Comparison of ENCODE assay signal across 23 cellular contexts in the genomic region with DNA sequence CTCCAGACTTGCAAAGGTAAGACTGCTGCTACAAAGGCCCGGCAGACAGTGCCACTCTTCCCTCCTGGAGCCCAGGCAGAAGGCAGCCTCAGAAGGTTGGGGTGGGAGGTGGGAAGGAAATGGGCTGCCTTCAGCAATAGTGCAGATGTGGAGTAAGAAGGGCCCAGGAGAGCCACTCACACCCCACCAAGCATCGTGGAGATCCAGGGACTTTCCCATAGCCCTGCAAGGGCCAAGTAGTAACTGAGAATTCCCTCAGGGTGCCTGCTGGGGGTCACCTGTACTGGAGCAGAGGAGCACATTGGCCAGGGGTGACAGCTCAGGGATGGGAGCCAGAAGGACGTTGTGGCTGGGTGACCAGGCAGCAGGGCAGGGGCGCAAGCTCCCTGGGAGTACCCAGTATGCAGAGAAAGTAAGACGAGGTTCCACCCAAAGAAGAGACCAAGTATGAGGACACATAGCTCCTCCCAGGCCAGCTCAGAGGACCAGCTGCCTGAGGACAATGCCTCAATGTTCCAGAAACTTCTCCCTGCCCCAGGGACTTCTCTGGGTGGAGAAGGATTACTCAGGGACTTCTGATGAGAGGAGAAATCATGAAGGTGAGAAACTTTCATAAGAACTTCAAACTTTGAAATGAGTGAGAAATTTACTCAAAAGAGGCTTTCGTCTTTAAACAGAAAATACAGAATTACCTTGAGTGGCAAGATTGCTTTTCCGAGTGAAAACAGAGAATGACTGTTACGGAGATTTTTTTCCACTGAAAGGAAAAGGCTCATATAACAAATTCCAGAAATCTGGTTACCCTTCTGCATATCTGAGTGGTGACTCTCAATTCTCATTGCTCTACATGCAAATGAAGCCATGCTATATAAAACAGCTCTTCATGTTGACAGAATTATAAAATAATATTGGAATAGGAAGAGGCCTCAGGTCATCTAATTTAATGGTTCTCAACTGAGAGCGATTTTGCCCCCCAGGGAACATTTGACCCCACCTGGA.
DNase-seq lines count a peak whose midpoint lies in the region; ATAC-seq and TF ChIP-seq lines count a peak whose summit lies in the region.
"Had no signal": no experiment of that assay in that cellular context is flagged by ENCODE, and none has a peak within 500 bp of the region (broad histone marks: within the 10 kb centered on the region; RNA-seq: fewer than 3 reads in every experiment).

No MANE protein-coding gene starts in this region.

- H3K4me3 ChIP-seq in brain microvascular endothelial cell (ENCODE audit: low read depth, low read length) (no peak overlapping the region), mesenchymal stem cell (ENCODE audit: insufficient read depth in 1 of 2, low read depth in 1 of 2, low read length in 2 of 2) (peak overlapping the region in 1 of 2 experiments; percentile 42), spleen (no peak overlapping the region)
- H3K4me3 ChIP-seq in naive thymus-derived CD4-positive, alpha-beta T cell (ENCODE audit: low read length): no peak overlapping the region
- H3K4me3 ChIP-seq: ascending aorta, skin epidermis had no signal

- peaks cover 0 to 3% (median 0%) of the 10 kb centered on the region in 7 donors for H3K4me1 Mint-ChIP-seq in naive thymus-derived CD4-positive, alpha-beta T cell
- H3K4me1 Mint-ChIP-seq: CD4-positive, alpha-beta memory T cell; natural killer cell had no signal

- no peak overlapping the region for H2AFZ ChIP-seq in mesenchymal stem cell (ENCODE audit: low read depth, low read length)

- H3K79me1 ChIP-seq in mesenchymal stem cell (replicated peaks; ENCODE audit: low read length, poor library complexity, severe bottlenecking): no peaks in the 10 kb centered on the region

- peaks cover 7% of the 10 kb centered on the region for H3K4me1 ChIP-seq in mesenchymal stem cell (ENCODE audit: control insufficient read depth, insufficient read depth, low read depth, low read length)
- no peaks in the 10 kb centered on the region for H3K4me1 ChIP-seq in spleen
- H3K4me1 ChIP-seq in naive thymus-derived CD4-positive, alpha-beta T cell (ENCODE audit: control insufficient read depth in 2 of 2, insufficient read depth in 2 of 2, low read length in 2 of 2): no peaks in the 10 kb centered on the region
- H3K4me1 ChIP-seq: ascending aorta had no signal

- TF ChIP-seq CTCF in brain microvascular endothelial cell (IDR thresholded peaks at IDR 0.05; ENCODE audit: low read depth, low read length, missing control alignments) (no peak), spleen (IDR thresholded peaks at IDR 0.05 in 8 of 11, conservative IDR thresholded peaks at IDR 0.05 in 3 of 11) (no peak)

- no peak overlapping the region for H3K4me2 ChIP-seq in mesenchymal stem cell (ENCODE audit: low read length, poor library complexity, severe bottlenecking)

- H3K14ac ChIP-seq in mesenchymal stem cell (ENCODE audit: low read length in 2 of 2): peak overlapping the region in 1 of 2 experiments; percentile 30

- peaks cover 0 to 3% (median 0%) of the 10 kb centered on the region in 5 donors for H3K27me3 Mint-ChIP-seq in naive thymus-derived CD4-positive, alpha-beta T cell
- H3K27me3 Mint-ChIP-seq: CD4-positive, alpha-beta memory T cell had no signal

- no peaks in the 10 kb centered on the region for H3K36me3 ChIP-seq in brain microvascular endothelial cell (replicated peaks)
- no peaks in the 10 kb centered on the region for H3K36me3 ChIP-seq in mesenchymal stem cell (ENCODE audit: control insufficient read depth in 1 of 2, insufficient read depth in 2 of 2, low read depth in 1 of 2, low read length in 2 of 2)
- H3K36me3 ChIP-seq in spleen: no peaks in the 10 kb centered on the region
- no peaks in the 10 kb centered on the region for H3K36me3 ChIP-seq in naive thymus-derived CD4-positive, alpha-beta T cell (ENCODE audit: control insufficient read depth in 2 of 3, insufficient read depth in 3 of 3, low read length in 3 of 3)
- H3K36me3 ChIP-seq: ascending aorta had no signal

- 76% methylated on average over 9 of the region's 9 CpGs for WGBS in mesenchymal stem cell
- 70 to 84% (median 79%) methylated on average over 9 of the region's 9 CpGs for WGBS in spleen, 5 donors

- H2BK5ac ChIP-seq in mesenchymal stem cell (ENCODE audit: low read depth, low read length, poor library complexity, severe bottlenecking): no peak overlapping the region

- H2BK12ac ChIP-seq in mesenchymal stem cell (ENCODE audit: low read length in 2 of 2): peak overlapping the region; percentile 49 to 79

- H3K27ac ChIP-seq in brain microvascular endothelial cell: peak overlapping the region; percentile 4
- peak overlapping the region; percentile 16 for H3K27ac ChIP-seq in mesenchymal stem cell (ENCODE audit: low read length, poor library complexity, severe bottlenecking)
- H3K27ac ChIP-seq in spleen: no peak overlapping the region
- no peak overlapping the region for H3K27ac ChIP-seq in naive thymus-derived CD4-positive, alpha-beta T cell (ENCODE audit: low read depth, low read length)
- H3K27ac ChIP-seq: ascending aorta had no signal

- H3K9ac ChIP-seq in mesenchymal stem cell (ENCODE audit: low read length): peak overlapping the region; percentile 5

- no peaks in the 10 kb centered on the region for H3K27me3 ChIP-seq in brain microvascular endothelial cell (replicated peaks)
- no peaks in the 10 kb centered on the region for H3K27me3 ChIP-seq in mesenchymal stem cell (ENCODE audit: control insufficient read depth in 1 of 2, insufficient read depth in 1 of 2, low read length in 2 of 2)
- H3K27me3 ChIP-seq in spleen (replicated peaks in 1 of 7): no peaks in the 10 kb centered on the region
- no peaks in the 10 kb centered on the region for H3K27me3 ChIP-seq in naive thymus-derived CD4-positive, alpha-beta T cell (ENCODE audit: control insufficient read depth in 2 of 2, insufficient read depth in 2 of 2, low read length in 2 of 2)
- H3K27me3 ChIP-seq: ascending aorta had no signal

- no peak overlapping the region for H3K4me3 Mint-ChIP-seq in naive thymus-derived CD4-positive, alpha-beta T cell
- H3K4me3 Mint-ChIP-seq: CD4-positive, alpha-beta memory T cell; natural killer cell had no signal

- POLR2A ChIA-PET in naive thymus-derived CD4-positive, alpha-beta T cell (lab: Charles Lee): no interaction called here

- peak; percentile 64 for DNase-seq in AG20443 (ENCODE audit: low spot score)
- peak; percentile 69 for DNase-seq in M059J (ENCODE audit: low read depth)
- DNase-seq in brain microvascular endothelial cell: no peak
- no peak for DNase-seq in mesenchymal stem cell
- no peak for DNase-seq in activated CD8-positive, alpha-beta memory T cell treated with anti-CD3 and anti-CD28 coated beads for 24 hours
- no peak for DNase-seq in spleen
- no peak for DNase-seq in naive thymus-derived CD4-positive, alpha-beta T cell
- DNase-seq: activated CD4-positive, alpha-beta T cell treated with anti-CD3 and anti-CD28 coated beads, Interleukin-2, amount 50 U/mL, for 48 hours; activated naive CD4-positive, alpha-beta T cell; activated T-cell treated with anti-CD3 and anti-CD28 coated beads, Interleukin-2, amount 50 U/mL, for 1 hour; CD4-positive, alpha-beta memory T cell; DMS153; Karpas-422; mesendoderm; natural killer cell; NCI-H2107; NCI-H510A treated with DMSO at 0.1 percent for 48 hours; posterior cingulate gyrus; stimulated activated CD4-positive, alpha-beta T cell treated with anti-CD3 and anti-CD28 coated beads, Interleukin-4, amount 100 ng/mL, for 4 hours; T-helper 1 cell had no signal

- intact Hi-C loops in spleen (cut with DNase I; ENCODE audit: low total_unique reads): no loop called here
- intact Hi-C loops in naive thymus-derived CD4-positive, alpha-beta T cell (cut with micrococcal nuclease): no loop called here

- no peak for ATAC-seq in GM19324 (IDR thresholded peaks at IDR 0.05; ENCODE audit: low FRiP score, unreplicated experiment)
- no peak for ATAC-seq in naive thymus-derived CD4-positive, alpha-beta T cell
- ATAC-seq: natural killer cell had no signal

- peaks cover 0 to 10% (median 2%) of the 10 kb centered on the region in 11 donors for H3K9me3 Mint-ChIP-seq in naive thymus-derived CD4-positive, alpha-beta T cell

- peak overlapping the region in 1 of 2 experiments; percentile 34 for H3K4ac ChIP-seq in mesenchymal stem cell (ENCODE audit: low read depth in 1 of 2, low read length in 2 of 2)

- H3K9me3 ChIP-seq in mesenchymal stem cell (ENCODE audit: control insufficient read depth, low read length): no peaks in the 10 kb centered on the region
- no peaks in the 10 kb centered on the region for H3K9me3 ChIP-seq in spleen
- H3K9me3 ChIP-seq in naive thymus-derived CD4-positive, alpha-beta T cell (ENCODE audit: control insufficient read depth in 2 of 3, low read length in 3 of 3): no peaks in the 10 kb centered on the region
- H3K9me3 ChIP-seq: ascending aorta had no signal

- H3K18ac ChIP-seq in mesenchymal stem cell (ENCODE audit: low read depth in 1 of 2, low read length in 2 of 2): peak overlapping the region; percentile 28 to 64

- in situ Hi-C loops in brain microvascular endothelial cell (cut with HindIII; ENCODE audit: low pct_ligation_motif_present, low sequenced_read_pairs): no loop called here

- peak overlapping the region; percentile 12 for H2AK5ac ChIP-seq in mesenchymal stem cell (ENCODE audit: low read length, severe bottlenecking)

- TF ChIP-seq POLR2A in spleen (IDR thresholded peaks at IDR 0.05): no peak

- H3K27ac Mint-ChIP-seq in naive thymus-derived CD4-positive, alpha-beta T cell: no peak overlapping the region
- H3K27ac Mint-ChIP-seq: natural killer cell had no signal

- no peak overlapping the region for H3K23ac ChIP-seq in mesenchymal stem cell (ENCODE audit: low read length in 2 of 2)

- no peaks in the 10 kb centered on the region for H3K36me3 Mint-ChIP-seq in naive thymus-derived CD4-positive, alpha-beta T cell
- H3K36me3 Mint-ChIP-seq: CD4-positive, alpha-beta memory T cell; natural killer cell had no signal

- H4K8ac ChIP-seq in mesenchymal stem cell (ENCODE audit: low read length): peak overlapping the region; percentile 66

- peak overlapping the region; percentile 35 for H2BK120ac ChIP-seq in mesenchymal stem cell (ENCODE audit: low read depth, low read length)

- H2BK15ac ChIP-seq in mesenchymal stem cell (ENCODE audit: low read depth, poor library complexity, severe bottlenecking): no peak overlapping the region

- peak overlapping the region; percentile 78 for H4K91ac ChIP-seq in mesenchymal stem cell (ENCODE audit: low read length)

- CTCF ChIA-PET in naive thymus-derived CD4-positive, alpha-beta T cell (lab: Charles Lee): no interaction called here

Comparison
In these comparisons a context has a peak if more than half of its experiments do, and no peak if none do; other contexts are left out.
1. DNase-seq: peak in AG20443 (single experiment) and M059J (single experiment); none in brain microvascular endothelial cell (single experiment), mesenchymal stem cell (single experiment), activated CD8-positive, alpha-beta memory T cell treated with anti-CD3 and anti-CD28 coated beads for 24 hours (single experiment), spleen (single experiment) and naive thymus-derived CD4-positive, alpha-beta T cell (0 of 9).
2. H3K27ac ChIP-seq: peak in brain microvascular endothelial cell (single experiment) and mesenchymal stem cell (single experiment); none in spleen (0 of 8) and naive thymus-derived CD4-positive, alpha-beta T cell (single experiment).